In genomic region chr22:45425531-45426265, GRCh38 we compare ENCODE assay signal across 2 cellular contexts.
TF ChIP-seq lines count a peak whose summit lies in the region.

No MANE protein-coding gene starts in this region.

TF ChIP-seq in HEK293, 187 proteins besides CTCF, POLR2A, EP300 and RAD21:
- TF ChIP-seq KLF1 (tag by site-specific recombination; IDR thresholded peaks at IDR 0.05) (peak; percentile 34; the same call in 1 of the 2 replicates), ZNF529 (tag by site-specific recombination; IDR thresholded peaks at IDR 0.05; ENCODE audit: insufficient replicate concordance) (no peak)

TF ChIP-seq in HepG2, 621 proteins besides CTCF, POLR2A, EP300 and RAD21:
- TF ChIP-seq ZNF350 (CRISPR knock-in tag; IDR thresholded peaks at IDR 0.05; ENCODE audit: borderline replicate concordance, low read depth) (no peak), ZBTB33 (CRISPR knock-in tag; IDR thresholded peaks at IDR 0.05) (peak; percentile 45; the same call in 1 of the 2 replicates)
